20 cellular contexts compared by ENCODE assay signal in genomic region chr5:36638056-36638455, GRCh38.
"Had no signal": no experiment of that assay in that cellular context is flagged by ENCODE, and none has a peak within 500 bp of the region (broad histone marks: within the 10 kb centered on the region; RNA-seq: fewer than 3 reads in every experiment).

No MANE protein-coding gene starts in this region.

- ATAC-seq: activated CD8-positive, alpha-beta T cell treated with anti-CD3 and anti-CD28 coated beads for 36 hours; activated naive CD4-positive, alpha-beta T cell treated with anti-CD3 and anti-CD28 coated beads, Interleukin-2, amount 50 U/mL, for 72 hours; body of pancreas; pancreas; sciatic nerve; stimulated activated effector memory CD8-positive, alpha-beta T cell treated with anti-CD3 and anti-CD28 coated beads, Interleukin-12 subunit alpha, Interleukin-12 subunit beta, amount 100 ng/mL, for 72 hours had no signal

- H3K4me1 ChIP-seq: body of pancreas, colonic mucosa, esophagus muscularis mucosa, pancreas, uterus had no signal

- FAIRE-seq: pancreas had no signal

- H3K27me3 ChIP-seq: body of pancreas, colonic mucosa, esophagus muscularis mucosa, pancreas, uterus had no signal

- H3K4me3 ChIP-seq: body of pancreas, colonic mucosa, esophagus muscularis mucosa, lung, pancreas, uterus had no signal

- H3K27ac ChIP-seq: body of pancreas, colonic mucosa, esophagus muscularis mucosa, pancreas, uterus had no signal

- DNase-seq: activated CD4-positive, alpha-beta T cell treated with anti-CD3 and anti-CD28 coated beads for 4 hours; activated CD8-positive, alpha-beta T cell treated with anti-CD3 and anti-CD28 coated beads for 36 hours; activated effector memory CD4-positive, alpha-beta T cell treated with anti-CD3 and anti-CD28 coated beads, Interleukin-2, amount 50 U/mL, for 16 hours; activated T-cell treated with anti-CD3 and anti-CD28 coated beads, Interleukin-2, amount 50 U/mL, for 48 hours; amniotic stem cell; body of pancreas; caudate nucleus; colonic mucosa; hippocampal formation; kidney glomerular epithelial cell; naive B cell; pancreas; stimulated activated CD4-positive, alpha-beta T cell treated with anti-CD3 and anti-CD28 coated beads, Interleukin-2, amount 100 ng/mL, for 24 hours; T-helper 2 cell; uterus had no signal

- H3K36me3 ChIP-seq: colonic mucosa, pancreas, uterus had no signal
